Comparison of ENCODE assay signal across 1 cellular context in the genomic region with DNA sequence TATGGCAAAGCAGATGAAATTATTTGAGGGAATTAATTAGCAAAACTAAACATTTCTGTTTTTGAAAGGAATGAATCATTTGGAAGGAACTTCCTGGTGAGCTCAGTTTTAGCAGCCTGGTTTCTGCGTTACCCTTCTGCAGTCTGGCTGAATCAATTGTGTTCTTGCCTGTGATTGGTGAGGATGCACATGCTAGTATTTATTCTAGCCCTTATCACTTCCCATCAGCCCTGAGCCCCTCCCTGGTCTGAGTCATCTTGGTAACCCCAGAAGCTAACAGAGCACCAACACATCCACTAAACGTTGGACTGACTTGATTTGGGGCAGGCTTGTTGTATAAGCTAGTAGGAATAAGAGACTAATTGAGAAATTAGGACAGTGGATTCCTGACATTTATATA.
A peak's percentile ranks its signal among the peaks of the same experiment; 100 is the strongest.
TF ChIP-seq lines count a peak whose summit lies in the region.

No MANE protein-coding gene starts in this region.

TF ChIP-seq in K562, 482 proteins besides CTCF, POLR2A, EP300 and RAD21 (continued from another document and continues in another):
- TF ChIP-seq ELF4 (CRISPR knock-in tag; IDR thresholded peaks at IDR 0.05) (no peak), ZNF76 (CRISPR knock-in tag; IDR thresholded peaks at IDR 0.05; ENCODE audit: borderline replicate concordance) (no peak), C11orf30 (IDR thresholded peaks at IDR 0.05; ENCODE audit: low read depth) (no peak), BDP1 (IDR thresholded peaks at IDR 0.05; ENCODE audit: insufficient read depth, insufficient read length) (no peak), NCOA4 (IDR thresholded peaks at IDR 0.05; ENCODE audit: partially characterized antibody) (no peak), BCL6 (CRISPR knock-in tag; IDR thresholded peaks at IDR 0.05) (no peak), SIX5 (IDR thresholded peaks at IDR 0.05; ENCODE audit: borderline replicate concordance in 1 of 2, insufficient read depth in 1 of 2, low read depth in 1 of 2, low read length in 2 of 2) (no peak), TARDBP (IDR thresholded peaks at IDR 0.05) (no peak), GTF2A2 (tag; IDR thresholded peaks at IDR 0.05) (no peak), KDM5B (IDR thresholded peaks at IDR 0.05; ENCODE audit: insufficient replicate concordance, low read depth, low read length) (no peak), ETV1 (tag; conservative IDR thresholded peaks at IDR 0.05; ENCODE audit: low read depth) (no peak), ZNF764 (CRISPR knock-in tag; IDR thresholded peaks at IDR 0.05; ENCODE audit: low read depth) (no peak), HOXB6 (CRISPR knock-in tag; IDR thresholded peaks at IDR 0.05; ENCODE audit: borderline replicate concordance) (no peak), MYC (IDR thresholded peaks at IDR 0.05; ENCODE audit: low read depth, low read length) (peak; percentile 55), MYC (CRISPR knock-in tag; IDR thresholded peaks at IDR 0.05; ENCODE audit: borderline replicate concordance, low read depth) (no peak), ZNF586 (CRISPR knock-in tag; conservative IDR thresholded peaks at IDR 0.05) (no peak), ZNF140 (CRISPR knock-in tag; IDR thresholded peaks at IDR 0.05) (no peak), CEBPB (tag; IDR thresholded peaks at IDR 0.05) (no peak), ARID1B (IDR thresholded peaks at IDR 0.05) (peak; percentile 90), ZNF584 (CRISPR knock-in tag; IDR thresholded peaks at IDR 0.05; ENCODE audit: low read depth) (no peak), ETV6 (IDR thresholded peaks at IDR 0.05; ENCODE audit: borderline replicate concordance in 1 of 2, low read depth in 2 of 2, low read length in 1 of 2) (no peak), ETV6 (CRISPR knock-in tag; IDR thresholded peaks at IDR 0.05; ENCODE audit: borderline replicate concordance) (no peak), RFX1 (IDR thresholded peaks at IDR 0.05) (peak; percentile 28; the same call in 1 of the 2 replicates), NCOA2 (IDR thresholded peaks at IDR 0.05; ENCODE audit: partially characterized antibody in 2 of 2) (no peak), FOXJ2 (tag; IDR thresholded peaks at IDR 0.05) (no peak), ESRRA (IDR thresholded peaks at IDR 0.05; ENCODE audit: borderline replicate concordance, low read depth) (no peak), YY1 (IDR thresholded peaks at IDR 0.05; ENCODE audit: borderline replicate concordance in 1 of 3, control insufficient read depth in 1 of 3, extremely low read depth in 1 of 3, insufficient read depth in 3 of 3, insufficient read length in 1 of 3, insufficient replicate concordance in 2 of 3, low read depth in 1 of 3, low read length in 2 of 3) (no peak), E2F3 (CRISPR knock-in tag; IDR thresholded peaks at IDR 0.05) (no peak), ZNF561 (CRISPR knock-in tag; conservative IDR thresholded peaks at IDR 0.05) (no peak), FOS (IDR thresholded peaks at IDR 0.05; ENCODE audit: extremely low read depth, insufficient read length) (peak; percentile 67), RBFOX2 (IDR thresholded peaks at IDR 0.05; ENCODE audit: low read depth, low read length) (no peak), MCM2 (IDR thresholded peaks at IDR 0.05; ENCODE audit: low read depth) (no peak), RHOXF2B (CRISPR knock-in tag; conservative IDR thresholded peaks at IDR 0.05) (no peak)
- TF ChIP-seq, protein P1, sequence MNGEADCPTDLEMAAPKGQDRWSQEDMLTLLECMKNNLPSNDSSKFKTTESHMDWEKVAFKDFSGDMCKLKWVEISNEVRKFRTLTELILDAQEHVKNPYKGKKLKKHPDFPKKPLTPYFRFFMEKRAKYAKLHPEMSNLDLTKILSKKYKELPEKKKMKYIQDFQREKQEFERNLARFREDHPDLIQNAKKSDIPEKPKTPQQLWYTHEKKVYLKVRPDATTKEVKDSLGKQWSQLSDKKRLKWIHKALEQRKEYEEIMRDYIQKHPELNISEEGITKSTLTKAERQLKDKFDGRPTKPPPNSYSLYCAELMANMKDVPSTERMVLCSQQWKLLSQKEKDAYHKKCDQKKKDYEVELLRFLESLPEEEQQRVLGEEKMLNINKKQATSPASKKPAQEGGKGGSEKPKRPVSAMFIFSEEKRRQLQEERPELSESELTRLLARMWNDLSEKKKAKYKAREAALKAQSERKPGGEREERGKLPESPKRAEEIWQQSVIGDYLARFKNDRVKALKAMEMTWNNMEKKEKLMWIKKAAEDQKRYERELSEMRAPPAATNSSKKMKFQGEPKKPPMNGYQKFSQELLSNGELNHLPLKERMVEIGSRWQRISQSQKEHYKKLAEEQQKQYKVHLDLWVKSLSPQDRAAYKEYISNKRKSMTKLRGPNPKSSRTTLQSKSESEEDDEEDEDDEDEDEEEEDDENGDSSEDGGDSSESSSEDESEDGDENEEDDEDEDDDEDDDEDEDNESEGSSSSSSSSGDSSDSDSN (IDR thresholded peaks at IDR 0.05; ENCODE audit: borderline replicate concordance in 1 of 2, low read depth in 2 of 2, low read length in 2 of 2), result no peak
- TF ChIP-seq, protein P2, sequence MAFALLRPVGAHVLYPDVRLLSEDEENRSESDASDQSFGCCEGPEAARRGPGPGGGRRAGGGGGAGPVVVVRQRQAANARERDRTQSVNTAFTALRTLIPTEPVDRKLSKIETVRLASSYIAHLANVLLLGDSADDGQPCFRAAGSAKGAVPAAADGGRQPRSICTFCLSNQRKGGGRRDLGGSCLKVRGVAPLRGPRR (CRISPR knock-in tag; IDR thresholded peaks at IDR 0.05), result no peak
- TF ChIP-seq, protein P3, sequence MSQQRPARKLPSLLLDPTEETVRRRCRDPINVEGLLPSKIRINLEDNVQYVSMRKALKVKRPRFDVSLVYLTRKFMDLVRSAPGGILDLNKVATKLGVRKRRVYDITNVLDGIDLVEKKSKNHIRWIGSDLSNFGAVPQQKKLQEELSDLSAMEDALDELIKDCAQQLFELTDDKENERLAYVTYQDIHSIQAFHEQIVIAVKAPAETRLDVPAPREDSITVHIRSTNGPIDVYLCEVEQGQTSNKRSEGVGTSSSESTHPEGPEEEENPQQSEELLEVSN (IDR thresholded peaks at IDR 0.05; ENCODE audit: borderline replicate concordance in 1 of 2, extremely low read depth in 1 of 2, insufficient read depth in 1 of 2, insufficient read length in 1 of 2, low read depth in 1 of 2, low read length in 1 of 2, poor library complexity in 1 of 2, severe bottlenecking in 1 of 2), result no peak
- TF ChIP-seq, protein P4, sequence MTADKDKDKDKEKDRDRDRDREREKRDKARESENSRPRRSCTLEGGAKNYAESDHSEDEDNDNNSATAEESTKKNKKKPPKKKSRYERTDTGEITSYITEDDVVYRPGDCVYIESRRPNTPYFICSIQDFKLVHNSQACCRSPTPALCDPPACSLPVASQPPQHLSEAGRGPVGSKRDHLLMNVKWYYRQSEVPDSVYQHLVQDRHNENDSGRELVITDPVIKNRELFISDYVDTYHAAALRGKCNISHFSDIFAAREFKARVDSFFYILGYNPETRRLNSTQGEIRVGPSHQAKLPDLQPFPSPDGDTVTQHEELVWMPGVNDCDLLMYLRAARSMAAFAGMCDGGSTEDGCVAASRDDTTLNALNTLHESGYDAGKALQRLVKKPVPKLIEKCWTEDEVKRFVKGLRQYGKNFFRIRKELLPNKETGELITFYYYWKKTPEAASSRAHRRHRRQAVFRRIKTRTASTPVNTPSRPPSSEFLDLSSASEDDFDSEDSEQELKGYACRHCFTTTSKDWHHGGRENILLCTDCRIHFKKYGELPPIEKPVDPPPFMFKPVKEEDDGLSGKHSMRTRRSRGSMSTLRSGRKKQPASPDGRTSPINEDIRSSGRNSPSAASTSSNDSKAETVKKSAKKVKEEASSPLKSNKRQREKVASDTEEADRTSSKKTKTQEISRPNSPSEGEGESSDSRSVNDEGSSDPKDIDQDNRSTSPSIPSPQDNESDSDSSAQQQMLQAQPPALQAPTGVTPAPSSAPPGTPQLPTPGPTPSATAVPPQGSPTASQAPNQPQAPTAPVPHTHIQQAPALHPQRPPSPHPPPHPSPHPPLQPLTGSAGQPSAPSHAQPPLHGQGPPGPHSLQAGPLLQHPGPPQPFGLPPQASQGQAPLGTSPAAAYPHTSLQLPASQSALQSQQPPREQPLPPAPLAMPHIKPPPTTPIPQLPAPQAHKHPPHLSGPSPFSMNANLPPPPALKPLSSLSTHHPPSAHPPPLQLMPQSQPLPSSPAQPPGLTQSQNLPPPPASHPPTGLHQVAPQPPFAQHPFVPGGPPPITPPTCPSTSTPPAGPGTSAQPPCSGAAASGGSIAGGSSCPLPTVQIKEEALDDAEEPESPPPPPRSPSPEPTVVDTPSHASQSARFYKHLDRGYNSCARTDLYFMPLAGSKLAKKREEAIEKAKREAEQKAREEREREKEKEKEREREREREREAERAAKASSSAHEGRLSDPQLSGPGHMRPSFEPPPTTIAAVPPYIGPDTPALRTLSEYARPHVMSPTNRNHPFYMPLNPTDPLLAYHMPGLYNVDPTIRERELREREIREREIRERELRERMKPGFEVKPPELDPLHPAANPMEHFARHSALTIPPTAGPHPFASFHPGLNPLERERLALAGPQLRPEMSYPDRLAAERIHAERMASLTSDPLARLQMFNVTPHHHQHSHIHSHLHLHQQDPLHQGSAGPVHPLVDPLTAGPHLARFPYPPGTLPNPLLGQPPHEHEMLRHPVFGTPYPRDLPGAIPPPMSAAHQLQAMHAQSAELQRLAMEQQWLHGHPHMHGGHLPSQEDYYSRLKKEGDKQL (CRISPR knock-in tag; IDR thresholded peaks at IDR 0.05; ENCODE audit: borderline replicate concordance), result no peak
- TF ChIP-seq, protein P5, sequence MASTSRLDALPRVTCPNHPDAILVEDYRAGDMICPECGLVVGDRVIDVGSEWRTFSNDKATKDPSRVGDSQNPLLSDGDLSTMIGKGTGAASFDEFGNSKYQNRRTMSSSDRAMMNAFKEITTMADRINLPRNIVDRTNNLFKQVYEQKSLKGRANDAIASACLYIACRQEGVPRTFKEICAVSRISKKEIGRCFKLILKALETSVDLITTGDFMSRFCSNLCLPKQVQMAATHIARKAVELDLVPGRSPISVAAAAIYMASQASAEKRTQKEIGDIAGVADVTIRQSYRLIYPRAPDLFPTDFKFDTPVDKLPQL (IDR thresholded peaks at IDR 0.05; ENCODE audit: extremely low read depth, insufficient read length), result no peak
- TF ChIP-seq, protein P6, sequence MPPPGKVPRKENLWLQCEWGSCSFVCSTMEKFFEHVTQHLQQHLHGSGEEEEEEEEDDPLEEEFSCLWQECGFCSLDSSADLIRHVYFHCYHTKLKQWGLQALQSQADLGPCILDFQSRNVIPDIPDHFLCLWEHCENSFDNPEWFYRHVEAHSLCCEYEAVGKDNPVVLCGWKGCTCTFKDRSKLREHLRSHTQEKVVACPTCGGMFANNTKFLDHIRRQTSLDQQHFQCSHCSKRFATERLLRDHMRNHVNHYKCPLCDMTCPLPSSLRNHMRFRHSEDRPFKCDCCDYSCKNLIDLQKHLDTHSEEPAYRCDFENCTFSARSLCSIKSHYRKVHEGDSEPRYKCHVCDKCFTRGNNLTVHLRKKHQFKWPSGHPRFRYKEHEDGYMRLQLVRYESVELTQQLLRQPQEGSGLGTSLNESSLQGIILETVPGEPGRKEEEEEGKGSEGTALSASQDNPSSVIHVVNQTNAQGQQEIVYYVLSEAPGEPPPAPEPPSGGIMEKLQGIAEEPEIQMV (tag; conservative IDR thresholded peaks at IDR 0.05; ENCODE audit: low read depth), result no peak
- TF ChIP-seq, protein P7, sequence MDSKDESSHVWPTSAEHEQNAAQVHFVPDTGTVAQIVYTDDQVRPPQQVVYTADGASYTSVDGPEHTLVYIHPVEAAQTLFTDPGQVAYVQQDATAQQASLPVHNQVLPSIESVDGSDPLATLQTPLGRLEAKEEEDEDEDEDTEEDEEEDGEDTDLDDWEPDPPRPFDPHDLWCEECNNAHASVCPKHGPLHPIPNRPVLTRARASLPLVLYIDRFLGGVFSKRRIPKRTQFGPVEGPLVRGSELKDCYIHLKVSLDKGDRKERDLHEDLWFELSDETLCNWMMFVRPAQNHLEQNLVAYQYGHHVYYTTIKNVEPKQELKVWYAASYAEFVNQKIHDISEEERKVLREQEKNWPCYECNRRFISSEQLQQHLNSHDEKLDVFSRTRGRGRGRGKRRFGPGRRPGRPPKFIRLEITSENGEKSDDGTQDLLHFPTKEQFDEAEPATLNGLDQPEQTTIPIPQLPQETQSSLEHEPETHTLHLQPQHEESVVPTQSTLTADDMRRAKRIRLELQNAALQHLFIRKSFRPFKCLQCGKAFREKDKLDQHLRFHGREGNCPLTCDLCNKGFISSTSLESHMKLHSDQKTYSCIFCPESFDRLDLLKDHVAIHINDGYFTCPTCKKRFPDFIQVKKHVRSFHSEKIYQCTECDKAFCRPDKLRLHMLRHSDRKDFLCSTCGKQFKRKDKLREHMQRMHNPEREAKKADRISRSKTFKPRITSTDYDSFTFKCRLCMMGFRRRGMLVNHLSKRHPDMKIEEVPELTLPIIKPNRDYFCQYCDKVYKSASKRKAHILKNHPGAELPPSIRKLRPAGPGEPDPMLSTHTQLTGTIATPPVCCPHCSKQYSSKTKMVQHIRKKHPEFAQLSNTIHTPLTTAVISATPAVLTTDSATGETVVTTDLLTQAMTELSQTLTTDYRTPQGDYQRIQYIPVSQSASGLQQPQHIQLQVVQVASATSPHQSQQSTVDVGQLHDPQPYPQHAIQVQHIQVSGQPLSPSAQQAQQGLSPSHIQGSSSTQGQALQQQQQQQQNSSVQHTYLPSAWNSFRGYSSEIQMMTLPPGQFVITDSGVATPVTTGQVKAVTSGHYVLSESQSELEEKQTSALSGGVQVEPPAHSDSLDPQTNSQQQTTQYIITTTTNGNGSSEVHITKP (IDR thresholded peaks at IDR 0.05; ENCODE audit: partially characterized antibody), result peak; percentile 45
- TF ChIP-seq, protein P8, sequence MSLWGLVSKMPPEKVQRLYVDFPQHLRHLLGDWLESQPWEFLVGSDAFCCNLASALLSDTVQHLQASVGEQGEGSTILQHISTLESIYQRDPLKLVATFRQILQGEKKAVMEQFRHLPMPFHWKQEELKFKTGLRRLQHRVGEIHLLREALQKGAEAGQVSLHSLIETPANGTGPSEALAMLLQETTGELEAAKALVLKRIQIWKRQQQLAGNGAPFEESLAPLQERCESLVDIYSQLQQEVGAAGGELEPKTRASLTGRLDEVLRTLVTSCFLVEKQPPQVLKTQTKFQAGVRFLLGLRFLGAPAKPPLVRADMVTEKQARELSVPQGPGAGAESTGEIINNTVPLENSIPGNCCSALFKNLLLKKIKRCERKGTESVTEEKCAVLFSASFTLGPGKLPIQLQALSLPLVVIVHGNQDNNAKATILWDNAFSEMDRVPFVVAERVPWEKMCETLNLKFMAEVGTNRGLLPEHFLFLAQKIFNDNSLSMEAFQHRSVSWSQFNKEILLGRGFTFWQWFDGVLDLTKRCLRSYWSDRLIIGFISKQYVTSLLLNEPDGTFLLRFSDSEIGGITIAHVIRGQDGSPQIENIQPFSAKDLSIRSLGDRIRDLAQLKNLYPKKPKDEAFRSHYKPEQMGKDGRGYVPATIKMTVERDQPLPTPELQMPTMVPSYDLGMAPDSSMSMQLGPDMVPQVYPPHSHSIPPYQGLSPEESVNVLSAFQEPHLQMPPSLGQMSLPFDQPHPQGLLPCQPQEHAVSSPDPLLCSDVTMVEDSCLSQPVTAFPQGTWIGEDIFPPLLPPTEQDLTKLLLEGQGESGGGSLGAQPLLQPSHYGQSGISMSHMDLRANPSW (CRISPR knock-in tag; IDR thresholded peaks at IDR 0.05), result no peak
- TF ChIP-seq, protein P9, sequence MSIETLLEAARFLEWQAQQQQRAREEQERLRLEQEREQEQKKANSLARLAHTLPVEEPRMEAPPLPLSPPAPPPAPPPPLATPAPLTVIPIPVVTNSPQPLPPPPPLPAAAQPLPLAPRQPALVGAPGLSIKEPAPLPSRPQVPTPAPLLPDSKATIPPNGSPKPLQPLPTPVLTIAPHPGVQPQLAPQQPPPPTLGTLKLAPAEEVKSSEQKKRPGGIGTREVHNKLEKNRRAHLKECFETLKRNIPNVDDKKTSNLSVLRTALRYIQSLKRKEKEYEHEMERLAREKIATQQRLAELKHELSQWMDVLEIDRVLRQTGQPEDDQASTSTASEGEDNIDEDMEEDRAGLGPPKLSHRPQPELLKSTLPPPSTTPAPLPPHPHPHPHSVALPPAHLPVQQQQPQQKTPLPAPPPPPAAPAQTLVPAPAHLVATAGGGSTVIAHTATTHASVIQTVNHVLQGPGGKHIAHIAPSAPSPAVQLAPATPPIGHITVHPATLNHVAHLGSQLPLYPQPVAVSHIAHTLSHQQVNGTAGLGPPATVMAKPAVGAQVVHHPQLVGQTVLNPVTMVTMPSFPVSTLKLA (conservative IDR thresholded peaks at IDR 0.05), result peak; percentile 93 to 96
